In genomic region chr10:18611168-18611567, GRCh38 we compare ENCODE assay signal across 20 cellular contexts. TPM values are rescaled to one million over a fixed set of nuclear protein-coding genes. Genes with fewer than 3 reads are reported as not detected.
A peak's percentile ranks its signal among the peaks of the same experiment; 100 is the strongest.
DNase-seq lines count a peak whose midpoint lies in the region; ATAC-seq and TF ChIP-seq lines count a peak whose summit lies in the region.
"Had no signal": no experiment of that assay in that cellular context is flagged by ENCODE, and none has a peak within 500 bp of the region (broad histone marks: within the 10 kb centered on the region; RNA-seq: fewer than 3 reads in every experiment).

No MANE protein-coding gene starts in this region.

- intact Hi-C loops in left ventricle myocardium inferior (cut with micrococcal nuclease): no loop called here
- intact Hi-C loops in heart right ventricle (cut with DNase I): no loop called here
- intact Hi-C loops in adrenal gland (cut with DNase I): no loop called here
- intact Hi-C loops in right lobe of liver (cut with DNase I): no loop called here

- DNase-seq in left ventricle myocardium inferior (no peak), heart right ventricle (no peak), adrenal gland (no peak), right lobe of liver (no peak), AG08395 (ENCODE audit: low spot score) (no peak), retina (no peak)
- DNase-seq in activated CD4-positive, CD25-positive, alpha-beta regulatory T cell treated with anti-CD3 and anti-CD28 coated beads, Interleukin-2, amount 50 U/mL, for 72 hours: no peak
- DNase-seq: activated CD4-positive, alpha-beta T cell treated with anti-CD3 and anti-CD28 coated beads for 36 hours; activated naive CD4-positive, alpha-beta T cell treated with anti-CD3 and anti-CD28 coated beads for 36 hours; activated T-cell treated with anti-CD3 and anti-CD28 coated beads, Interleukin-2, amount 50 U/mL, for 48 hours; anterior cingulate cortex; central memory CD4-positive, alpha-beta T cell; erythroblast; KG1; MV-4-11; NCI-H1694 treated with DMSO at 0.1 percent for 48 hours; Right ventricle myocardium superior; stimulated activated naive CD8-positive, alpha-beta T cell treated with anti-CD3 and anti-CD28 coated beads, Interleukin-15, amount 100 ng/mL, for 72 hours had no signal

- TF ChIP-seq POLR2A in adrenal gland (IDR thresholded peaks at IDR 0.05) (no peak), right lobe of liver (IDR thresholded peaks at IDR 0.05) (no peak)

- H3K36me3 ChIP-seq in left ventricle myocardium inferior (peaks cover 17% of the 10 kb centered on the region), heart right ventricle (peaks cover 0 to 64% (median 9%) of the 10 kb centered on the region in 9 donors), adrenal gland (replicated peaks in 1 of 2) (no peaks in the 10 kb centered on the region), right lobe of liver (peaks cover 0 to 9% (median 0%) of the 10 kb centered on the region in 4 donors)

- TF ChIP-seq CTCF in left ventricle myocardium inferior (IDR thresholded peaks at IDR 0.05; ENCODE audit: borderline replicate concordance): no peak
- no peak for TF ChIP-seq CTCF in heart right ventricle (IDR thresholded peaks at IDR 0.05)
- TF ChIP-seq CTCF in adrenal gland (IDR thresholded peaks at IDR 0.05): no peak
- TF ChIP-seq CTCF in right lobe of liver (IDR thresholded peaks at IDR 0.05): no peak

- peaks cover 12% of the 10 kb centered on the region for H3K4me1 ChIP-seq in left ventricle myocardium inferior
- peaks cover 0 to 24% (median 7%) of the 10 kb centered on the region in 9 donors for H3K4me1 ChIP-seq in heart right ventricle
- H3K4me1 ChIP-seq in adrenal gland (replicated peaks in 1 of 2): peaks cover 21 to 27% of the 10 kb centered on the region in 2 donors
- H3K4me1 ChIP-seq in right lobe of liver: peaks cover 0 to 22% (median 10%) of the 10 kb centered on the region in 4 donors

- H3K27me3 ChIP-seq in left ventricle myocardium inferior (ENCODE audit: low read depth): no peaks in the 10 kb centered on the region
- H3K27me3 ChIP-seq in heart right ventricle: no peaks in the 10 kb centered on the region
- no peaks in the 10 kb centered on the region for H3K27me3 ChIP-seq in adrenal gland
- no peaks in the 10 kb centered on the region for H3K27me3 ChIP-seq in right lobe of liver

- H3K4me3 ChIP-seq in left ventricle myocardium inferior (no peak overlapping the region), heart right ventricle (no peak overlapping the region), adrenal gland (no peak overlapping the region), right lobe of liver (no peak overlapping the region)
- H3K4me3 ChIP-seq: HAP-1 had no signal

- ATAC-seq in heart right ventricle (no peak), right lobe of liver (no peak), GM21723 (IDR thresholded peaks at IDR 0.05; ENCODE audit: unreplicated experiment) (no peak)
- ATAC-seq: activated CD4-positive, alpha-beta T cell treated with anti-CD3 and anti-CD28 coated beads for 36 hours; stimulated activated naive CD8-positive, alpha-beta T cell treated with anti-CD3 and anti-CD28 coated beads, Interleukin-15, amount 100 ng/mL, for 72 hours had no signal

- H3K27ac ChIP-seq in left ventricle myocardium inferior (replicated peaks) (peak overlapping the region; percentile 47), heart right ventricle (peak overlapping the region in 5 of 10 donors; percentile 9 to 65 (median 18)), adrenal gland (peak overlapping the region; percentile 32 to 91 (median 84)), right lobe of liver (peak overlapping the region; percentile 47 to 88 (median 86))

- 97 to 98% methylated on average over 4 of the region's 4 CpGs for WGBS in heart right ventricle, 2 donors
- WGBS in adrenal gland, 4 donors: 94 to 98% (median 97%) methylated on average over 4 of the region's 4 CpGs
- WGBS in right lobe of liver (ENCODE audit: insufficient coverage, low coverage, low lambda C conversion rate, missing lambda C conversion rate): 97% methylated on average over 3 of the region's 4 CpGs

- H3K9me3 ChIP-seq in left ventricle myocardium inferior (replicated peaks) (no peaks in the 10 kb centered on the region), heart right ventricle (no peaks in the 10 kb centered on the region), adrenal gland (replicated peaks in 1 of 3) (no peaks in the 10 kb centered on the region), right lobe of liver (no peaks in the 10 kb centered on the region)
- H3K9me3 ChIP-seq: HAP-1 had no signal

RNA-seq across cellular contexts. Expression of gene NSUN6, which starts 40.2 kb away (rescaled TPM):
- total RNA-seq in left ventricle myocardium inferior (7.9 TPM), heart right ventricle (10 to 100 TPM in 2 of 10 donors, 1 to 10 TPM in 8; 4.9 to 11.4 (median 8.7) TPM), adrenal gland (10 to 100 TPM in 5 of 8 donors, 1 to 10 TPM in 3; 5.1 to 24.7 (median 12.9) TPM), right lobe of liver (10 to 100 TPM; 19.0 to 34.0 (median 27.9) TPM)
- polyA plus RNA-seq in heart right ventricle (10 to 100 TPM in 1 of 2 donors, 1 to 10 TPM in 1; 5.5 to 13.5 TPM), adrenal gland (10 to 100 TPM; 14.9 to 33.3 (median 24.7) TPM)

RNA-seq across cellular contexts. Expression of gene ARL5B, which starts 48.1 kb away (rescaled TPM):
- 5.6 TPM for total RNA-seq in left ventricle myocardium inferior
- 10 to 100 TPM in 1 of 10 donors, 1 to 10 TPM in 9; 4.8 to 10.9 (median 7.3) TPM for total RNA-seq in heart right ventricle
- 1 to 10 TPM; 2.0 to 3.9 TPM for polyA plus RNA-seq in heart right ventricle
- 10 to 100 TPM in 4 of 8 donors, 1 to 10 TPM in 4; 2.5 to 21.0 (median 10.0) TPM for total RNA-seq in adrenal gland
- 10 to 100 TPM in 1 of 3 donors, 1 to 10 TPM in 2; 1.6 to 10.9 (median 2.1) TPM for polyA plus RNA-seq in adrenal gland
- 10 to 100 TPM in 4 of 6 experiments, 1 to 10 TPM in 2; 7.9 to 32.6 (median 20.4) TPM for total RNA-seq in right lobe of liver
